In genomic region chr19:55305983-55306562, GRCh38 we compare ENCODE assay signal across 19 cellular contexts. TPM values are rescaled to one million over a fixed set of nuclear protein-coding genes. Genes with fewer than 3 reads are reported as not detected.
DNase-seq lines count a peak whose midpoint lies in the region; ATAC-seq and TF ChIP-seq lines count a peak whose summit lies in the region.
"Had no signal": no experiment of that assay in that cellular context is flagged by ENCODE, and none has a peak within 500 bp of the region (broad histone marks: within the 10 kb centered on the region; RNA-seq: fewer than 3 reads in every experiment).

No MANE protein-coding gene starts in this region.

- TF ChIP-seq CTCF in adrenal gland (IDR thresholded peaks at IDR 0.05): no peak

- H3K27ac ChIP-seq in adrenal gland: peak overlapping the region in 4 of 5 donors; percentile 18 to 65 (median 44)
- H3K27ac ChIP-seq: A549, breast epithelium, lower lobe of right lung, neural progenitor cell, psoas muscle, SK-N-MC had no signal

- intact Hi-C loops in adrenal gland (cut with DNase I): no loop called here

- H3K27me3 Mint-ChIP-seq in IgD-negative memory B cell: peaks cover 3% of the 10 kb centered on the region
- no peaks in the 10 kb centered on the region for H3K27me3 Mint-ChIP-seq in stimulated activated naive CD8-positive, alpha-beta T cell treated with anti-CD3 and anti-CD28 coated beads, Interleukin-15, amount 100 ng/mL, for 72 hours
- H3K27me3 Mint-ChIP-seq: activated B cell treated with CpG ODN at 0.5 μM for 24 hours; activated CD4-positive, alpha-beta memory T cell treated with anti-CD3 and anti-CD28 coated beads, Interleukin-2, amount 10 ng/mL, durations not matched to agents 7 days and 5 days had no signal

- peaks cover 3 to 9% of the 10 kb centered on the region in 2 donors for H3K4me1 ChIP-seq in adrenal gland (replicated peaks in 1 of 2)
- H3K4me1 ChIP-seq: BE2C, breast epithelium, psoas muscle had no signal

- TF ChIP-seq POLR2A in adrenal gland (IDR thresholded peaks at IDR 0.05): peak in 1 of 2 donors; percentile 63

- H3K9me3 ChIP-seq in adrenal gland (replicated peaks in 1 of 3): no peaks in the 10 kb centered on the region
- H3K9me3 ChIP-seq: A549, BE2C, breast epithelium, lower lobe of right lung, psoas muscle had no signal

- H3K36me3 Mint-ChIP-seq in IgD-negative memory B cell: no peaks in the 10 kb centered on the region

- no peak for ATAC-seq in HG02852 (IDR thresholded peaks at IDR 0.05; ENCODE audit: unreplicated experiment)
- ATAC-seq in GM18870 (IDR thresholded peaks at IDR 0.05; ENCODE audit: unreplicated experiment): no peak
- no peak for ATAC-seq in stimulated activated naive CD8-positive, alpha-beta T cell treated with anti-CD3 and anti-CD28 coated beads, Interleukin-15, amount 100 ng/mL, for 72 hours

- H3K27me3 ChIP-seq in adrenal gland: no peaks in the 10 kb centered on the region
- H3K27me3 ChIP-seq: BE2C, breast epithelium, neural progenitor cell had no signal

- H3K4me3 Mint-ChIP-seq in IgD-negative memory B cell: no peak overlapping the region
- no peak overlapping the region for H3K4me3 Mint-ChIP-seq in stimulated activated naive CD8-positive, alpha-beta T cell treated with anti-CD3 and anti-CD28 coated beads, Interleukin-15, amount 100 ng/mL, for 72 hours
- H3K4me3 Mint-ChIP-seq: activated B cell treated with CpG ODN at 0.5 μM for 24 hours; activated CD4-positive, alpha-beta memory T cell treated with anti-CD3 and anti-CD28 coated beads, Interleukin-2, amount 10 ng/mL, durations not matched to agents 7 days and 5 days had no signal

- H3K27ac Mint-ChIP-seq in IgD-negative memory B cell: peak overlapping the region in 2 of 3 donors; percentile 65 to 66
- no peak overlapping the region for H3K27ac Mint-ChIP-seq in stimulated activated naive CD8-positive, alpha-beta T cell treated with anti-CD3 and anti-CD28 coated beads, Interleukin-15, amount 100 ng/mL, for 72 hours
- H3K27ac Mint-ChIP-seq: activated B cell treated with CpG ODN at 0.5 μM for 24 hours, neural progenitor cell had no signal

- peak overlapping the region in 2 of 4 donors; percentile 13 to 37 for H3K4me3 ChIP-seq in adrenal gland
- H3K4me3 ChIP-seq: A549, breast epithelium, lower lobe of right lung, neural progenitor cell, psoas muscle, SK-N-MC had no signal

- peak; percentile 32 for DNase-seq in 8988T
- peak; percentile 72 to 92 (median 87) for DNase-seq in adrenal gland
- no peak for DNase-seq in stimulated activated naive CD8-positive, alpha-beta T cell treated with anti-CD3 and anti-CD28 coated beads, Interleukin-15, amount 100 ng/mL, for 72 hours
- DNase-seq: kidney, lower lobe of right lung, NCI-H2081 treated with DMSO at 0.1 percent for 48 hours, NCI-H446 treated with DMSO at 0.1 percent for 48 hours had no signal

- peaks cover 8% of the 10 kb centered on the region in 3 donors for H3K4me1 Mint-ChIP-seq in IgD-negative memory B cell
- peaks cover 24% of the 10 kb centered on the region for H3K4me1 Mint-ChIP-seq in stimulated activated naive CD8-positive, alpha-beta T cell treated with anti-CD3 and anti-CD28 coated beads, Interleukin-15, amount 100 ng/mL, for 72 hours

- peaks cover 0 to 2% (median 0%) of the 10 kb centered on the region in 3 donors for H3K9me3 Mint-ChIP-seq in IgD-negative memory B cell
- no peaks in the 10 kb centered on the region for H3K9me3 Mint-ChIP-seq in stimulated activated naive CD8-positive, alpha-beta T cell treated with anti-CD3 and anti-CD28 coated beads, Interleukin-15, amount 100 ng/mL, for 72 hours
- H3K9me3 Mint-ChIP-seq: activated B cell treated with CpG ODN at 0.5 μM for 24 hours; activated CD4-positive, alpha-beta memory T cell treated with anti-CD3 and anti-CD28 coated beads, Interleukin-2, amount 10 ng/mL, durations not matched to agents 7 days and 5 days had no signal

- H3K36me3 ChIP-seq in adrenal gland (replicated peaks in 1 of 2): peaks cover 0 to 12% of the 10 kb centered on the region in 2 donors
- H3K36me3 ChIP-seq: breast epithelium, lower lobe of right lung, neural progenitor cell had no signal

- 39 to 60% (median 46%) methylated on average over 5 to 17 of the region's 17 CpGs for WGBS in adrenal gland, 4 donors

RNA-seq across cellular contexts. Expression of gene TMEM150B, which starts 19.1 kb away (rescaled TPM):
- not detected for polyA plus RNA-seq in IgD-negative memory B cell
- total RNA-seq in adrenal gland: 10 to 100 TPM in 2 of 8 donors, 1 to 10 TPM in 6; 4.2 to 20.8 (median 8.0) TPM
- 1 to 10 TPM in 2 of 3 donors, under 1 TPM in 1; 0.51 to 4.7 (median 2.5) TPM for polyA plus RNA-seq in adrenal gland
- total RNA-seq: activated B cell treated with CpG ODN at 0.5 μM for 24 hours, RPMI7951 had no signal

RNA-seq across cellular contexts. Expression of gene BRSK1, which starts 22.3 kb away (rescaled TPM):
- polyA plus RNA-seq in IgD-negative memory B cell: 0.34 TPM
- total RNA-seq in adrenal gland: 10 to 100 TPM in 6 of 8 donors, 1 to 10 TPM in 2; 2.0 to 24.9 (median 13.0) TPM
- 10 to 100 TPM in 2 of 3 donors, 1 to 10 TPM in 1; 7.2 to 64.3 (median 27.6) TPM for polyA plus RNA-seq in adrenal gland

RNA-seq across cellular contexts. Expression of gene HSPBP1, which starts 26.2 kb away (rescaled TPM):
- polyA plus RNA-seq in IgD-negative memory B cell (34.1 TPM), adrenal gland (10 to 100 TPM; 18.8 to 49.8 (median 49.2) TPM)
- total RNA-seq in adrenal gland: 10 to 100 TPM; 22.0 to 46.0 (median 33.2) TPM

RNA-seq across cellular contexts. Expression of gene KMT5C, which starts 33.6 kb away (rescaled TPM):
- polyA plus RNA-seq in IgD-negative memory B cell (2.3 TPM), adrenal gland (10 to 100 TPM in 2 of 3 donors, 1 to 10 TPM in 1; 1.4 to 56.7 (median 30.3) TPM)
- 10 to 100 TPM in 5 of 8 donors, 1 to 10 TPM in 3; 3.9 to 38.3 (median 13.8) TPM for total RNA-seq in adrenal gland

RNA-seq across cellular contexts. Expression of gene PPP6R1, which starts 47.3 kb away (rescaled TPM):
- 47.0 TPM for polyA plus RNA-seq in IgD-negative memory B cell
- total RNA-seq in adrenal gland: 100 to 1,000 TPM in 2 of 8 donors, 10 to 100 TPM in 6; 55.1 to 116 (median 87.9) TPM
- polyA plus RNA-seq in adrenal gland: 100 to 1,000 TPM in 1 of 3 donors, 10 to 100 TPM in 2; 33.4 to 102 (median 56.1) TPM

Comparison
In these comparisons a context has a peak if more than half of its experiments do, and no peak if none do; other contexts are left out.
1. DNase-seq: peak in 8988T (single experiment) and adrenal gland (7 of 7); none in stimulated activated naive CD8-positive, alpha-beta T cell treated with anti-CD3 and anti-CD28 coated beads, Interleukin-15, amount 100 ng/mL, for 72 hours (0 of 2).
2. H3K27ac Mint-ChIP-seq: peak in IgD-negative memory B cell (2 of 3); none in stimulated activated naive CD8-positive, alpha-beta T cell treated with anti-CD3 and anti-CD28 coated beads, Interleukin-15, amount 100 ng/mL, for 72 hours (0 of 2).